8 cellular contexts compared by ENCODE assay signal in the genomic region with DNA sequence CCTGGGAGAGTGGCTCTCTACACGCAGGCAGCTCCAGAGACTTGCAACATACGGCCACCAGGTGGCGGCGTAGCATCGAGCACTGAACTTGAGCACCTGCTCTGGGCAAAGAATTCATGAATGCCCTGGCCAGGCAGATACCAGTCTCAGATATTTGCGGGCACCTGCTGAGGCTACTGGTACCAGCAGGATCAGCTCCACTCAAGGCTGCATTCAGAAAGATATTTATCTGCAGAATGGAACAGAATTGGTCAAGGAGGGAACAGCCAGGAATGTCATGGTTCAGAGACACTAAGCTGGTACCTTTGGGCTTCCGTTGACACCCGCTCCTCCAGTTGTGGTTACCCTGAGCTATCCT.
DNase-seq lines count a peak whose midpoint lies in the region; ATAC-seq and TF ChIP-seq lines count a peak whose summit lies in the region.

No MANE protein-coding gene starts in this region.

- TF ChIP-seq CTCF in GM12873 (IDR thresholded peaks at IDR 0.05; ENCODE audit: insufficient read depth, low read depth, low read length, missing control alignments) (peak; percentile 94), cardiac fibroblast (IDR thresholded peaks at IDR 0.05; ENCODE audit: low read depth, low read length) (peak; percentile 93)

- peak; percentile 63 for ATAC-seq in HG03095 (IDR thresholded peaks at IDR 0.05; ENCODE audit: unreplicated experiment)
- peak; percentile 81 to 83 for ATAC-seq in activated CD4-positive, CD25-positive, alpha-beta regulatory T cell treated with anti-CD3 and anti-CD28 coated beads, Interleukin-2, amount 50 U/mL, for 24 hours

- peak; percentile 86 for DNase-seq in NCI-H345 (lab: John Stamatoyannopoulos, UW)
- peak; percentile 83 to 85 for DNase-seq in cardiac fibroblast (ENCODE audit: low read depth in 2 of 2)
- peak; percentile 78 for DNase-seq in kidney glomerular epithelial cell (lab: John Stamatoyannopoulos, UW)
- DNase-seq in stimulated activated CD4-positive, alpha-beta T cell treated with anti-CD3 and anti-CD28 coated beads, Interleukin-2, amount 100 ng/mL, for 4 hours (ENCODE audit: low read depth), result peak; percentile 62
- no peak for DNase-seq in NCI-H1694 treated with DMSO at 0.1 percent for 48 hours (lab: John Stamatoyannopoulos, UW)

- no peak overlapping the region for H3K4me3 ChIP-seq in cardiac fibroblast (replicated peaks in 1 of 2; ENCODE audit: low read depth in 2 of 2, low read length in 2 of 2)
